In genomic region chr2:46873632-46874068, GRCh38 we compare ENCODE assay signal across 1 cellular context.
TF ChIP-seq lines count a peak whose summit lies in the region.

No MANE protein-coding gene starts in this region.

TF ChIP-seq in K562, 482 proteins besides CTCF, POLR2A, EP300 and RAD21 (continued from another document):
- no peak for TF ChIP-seq AFF4 (CRISPR knock-in tag; IDR thresholded peaks at IDR 0.05)
- peak; percentile 90 for TF ChIP-seq SOX6 (IDR thresholded peaks at IDR 0.05)
- no peak for TF ChIP-seq ZNF407 (IDR thresholded peaks at IDR 0.05; ENCODE audit: low read depth)
- peak; percentile 25; the same call in 1 of the 2 replicates for TF ChIP-seq EP400 (IDR thresholded peaks at IDR 0.05)
- peak in 1 of 2 experiments; percentile 94; a peak in 2 of 4 replicates for TF ChIP-seq KDM1A (IDR thresholded peaks at IDR 0.05)
- TF ChIP-seq ATF1 (CRISPR knock-in tag; IDR thresholded peaks at IDR 0.05) = no peak
- TF ChIP-seq ATF1 (tag; IDR thresholded peaks at IDR 0.05) = peak; percentile 45
- no peak for TF ChIP-seq ELK3 (CRISPR knock-in tag; IDR thresholded peaks at IDR 0.05)
- peak; percentile 92 for TF ChIP-seq DPF2 (IDR thresholded peaks at IDR 0.05)
- 0 out of 4 replicates have a peak, but pooled peaks of 1 of the 2 experiments have one; percentile 20 for TF ChIP-seq RCOR1 (IDR thresholded peaks at IDR 0.05; ENCODE audit: borderline replicate concordance in 1 of 2, low read depth in 2 of 2, low read length in 2 of 2)
- peak; percentile 23; the same call in 1 of the 2 replicates for TF ChIP-seq MAFF (IDR thresholded peaks at IDR 0.05; ENCODE audit: low read length)
- peak; percentile 36; the same call in 1 of the 2 replicates for TF ChIP-seq TFAP4 (CRISPR knock-in tag; IDR thresholded peaks at IDR 0.05; ENCODE audit: borderline replicate concordance)
- TF ChIP-seq JUNB (CRISPR knock-in tag; conservative IDR thresholded peaks at IDR 0.05) = peak; percentile 86
- peak; percentile 82 for TF ChIP-seq ARID1B (IDR thresholded peaks at IDR 0.05)
- peak in 1 of 2 experiments; percentile 32; a peak in 1 of 4 replicates for TF ChIP-seq ZNF639 (CRISPR knock-in tag; conservative IDR thresholded peaks at IDR 0.05 in 1 of 2, IDR thresholded peaks at IDR 0.05 in 1 of 2)
- no peak for TF ChIP-seq CC2D1A (IDR thresholded peaks at IDR 0.05)
- no peak for TF ChIP-seq SLC30A9 (CRISPR knock-in tag; IDR thresholded peaks at IDR 0.05)
- TF ChIP-seq SMARCC2 (IDR thresholded peaks at IDR 0.05; ENCODE audit: low read depth) = peak; percentile 57; the same call in 1 of the 2 replicates
- peak; percentile 90 for TF ChIP-seq MAX (CRISPR knock-in tag; IDR thresholded peaks at IDR 0.05)
- peak; percentile 84 for TF ChIP-seq HMBOX1 (IDR thresholded peaks at IDR 0.05)
- no peak for TF ChIP-seq ARNT (IDR thresholded peaks at IDR 0.05)
- peak; percentile 86 for TF ChIP-seq SMARCA4 (IDR thresholded peaks at IDR 0.05)
- peak; percentile 74 for TF ChIP-seq ZNF592 (IDR thresholded peaks at IDR 0.05)
- TF ChIP-seq MAFK (IDR thresholded peaks at IDR 0.05; ENCODE audit: low read length) = peak; percentile 12; the same call in 1 of the 2 replicates
- TF ChIP-seq MNT (conservative IDR thresholded peaks at IDR 0.05) = peak; percentile 47 to 65; a peak in 3 of 4 replicates
- no peak for TF ChIP-seq POLR2AphosphoS2 (IDR thresholded peaks at IDR 0.05; ENCODE audit: low read length)
- TF ChIP-seq CTBP1 (IDR thresholded peaks at IDR 0.05; ENCODE audit: borderline replicate concordance) = peak; percentile 66; the same call in 1 of the 2 replicates
- TF ChIP-seq SMARCE1 (IDR thresholded peaks at IDR 0.05) = peak; percentile 91
